19 cellular contexts compared by ENCODE assay signal in genomic region chr11:77793972-77794371, GRCh38. TPM values are rescaled to one million over a fixed set of nuclear protein-coding genes. Genes with fewer than 3 reads are reported as not detected.
DNase-seq lines count a peak whose midpoint lies in the region; ATAC-seq and TF ChIP-seq lines count a peak whose summit lies in the region.
"Had no signal": no experiment of that assay in that cellular context is flagged by ENCODE, and none has a peak within 500 bp of the region (broad histone marks: within the 10 kb centered on the region; RNA-seq: fewer than 3 reads in every experiment).

No MANE protein-coding gene starts in this region.

- peaks cover 92% of the 10 kb centered on the region for H3K4me1 Mint-ChIP-seq in activated naive CD4-positive, alpha-beta T cell treated with anti-CD3 and anti-CD28 coated beads, Interleukin-2, amount 50 U/mL, for 24 hours
- H3K4me1 Mint-ChIP-seq in activated naive CD4-positive, alpha-beta T cell treated with anti-CD3 and anti-CD28 coated beads, Interleukin-2, amount 10 ng/mL, durations not matched to agents 7 days and 5 days, result peaks cover 10% of the 10 kb centered on the region
- H3K4me1 Mint-ChIP-seq in CD8-positive, alpha-beta T cell (ENCODE audit: low read depth), result peaks cover 90% of the 10 kb centered on the region
- peaks cover 39% of the 10 kb centered on the region for H3K4me1 Mint-ChIP-seq in Caco-2 (ENCODE audit: low read depth, unreplicated experiment)
- peaks cover 4% of the 10 kb centered on the region for H3K4me1 Mint-ChIP-seq in glutamatergic neuron (ENCODE audit: low read depth, unreplicated experiment)

- H3K27me3 ChIP-seq in CD8-positive, alpha-beta T cell (ENCODE audit: insufficient read depth, low read length), result no peaks in the 10 kb centered on the region
- H3K27me3 ChIP-seq in Caco-2 (replicated peaks; ENCODE audit: control insufficient read depth, insufficient read depth, low read length), result no peaks in the 10 kb centered on the region
- H3K27me3 ChIP-seq: BLaER1 treated with 17β-estradiol and CSF1 and Interleukin-3, amounts not matched to agents 10 nM and 100 nM had no signal

- no TSS peak for BruUV-seq in Caco-2 (replicated peaks; lab: Mats Ljungman, UMichigan)

- TF ChIP-seq CTCF in CD8-positive, alpha-beta T cell (IDR thresholded peaks at IDR 0.05), result no peak
- TF ChIP-seq CTCF in Caco-2 (IDR thresholded peaks at IDR 0.05; ENCODE audit: insufficient read depth in 1 of 2, low read depth in 1 of 2, low read length in 1 of 2, severe bottlenecking in 1 of 2, unreplicated experiment in 1 of 2) (no peak), glutamatergic neuron (IDR thresholded peaks at IDR 0.05; ENCODE audit: partially characterized antibody, unreplicated experiment) (no peak)

- H3K4me3 ChIP-seq in CD8-positive, alpha-beta T cell (ENCODE audit: low read depth, low read length), result no peak overlapping the region
- H3K4me3 ChIP-seq in Caco-2 (ENCODE audit: low read depth, low read length), result no peak overlapping the region
- H3K4me3 ChIP-seq: BLaER1 treated with 17β-estradiol and CSF1 and Interleukin-3, amounts not matched to agents 10 nM and 100 nM had no signal

- H3K36me3 ChIP-seq in CD8-positive, alpha-beta T cell (ENCODE audit: insufficient read depth, low read length), result no peaks in the 10 kb centered on the region
- peaks cover 10% of the 10 kb centered on the region; the same call in 1 of the 2 replicates for H3K36me3 ChIP-seq in Caco-2 (ENCODE audit: control insufficient read depth, insufficient read depth, low read length)

- H3K4me3 Mint-ChIP-seq in activated naive CD4-positive, alpha-beta T cell treated with anti-CD3 and anti-CD28 coated beads, Interleukin-2, amount 50 U/mL, for 24 hours, result peak overlapping the region; percentile 36
- H3K4me3 Mint-ChIP-seq in activated naive CD4-positive, alpha-beta T cell treated with anti-CD3 and anti-CD28 coated beads, Interleukin-2, amount 10 ng/mL, durations not matched to agents 7 days and 5 days, result no peak overlapping the region
- H3K4me3 Mint-ChIP-seq in CD8-positive, alpha-beta T cell, result no peak overlapping the region
- H3K4me3 Mint-ChIP-seq in Caco-2 (ENCODE audit: unreplicated experiment) (peak overlapping the region; percentile 26), glutamatergic neuron (ENCODE audit: unreplicated experiment) (no peak overlapping the region)
- H3K4me3 Mint-ChIP-seq: B cell had no signal

- H3K9me3 Mint-ChIP-seq in activated naive CD4-positive, alpha-beta T cell treated with anti-CD3 and anti-CD28 coated beads, Interleukin-2, amount 50 U/mL, for 24 hours, result no peaks in the 10 kb centered on the region
- peaks cover 30% of the 10 kb centered on the region for H3K9me3 Mint-ChIP-seq in activated naive CD4-positive, alpha-beta T cell treated with anti-CD3 and anti-CD28 coated beads, Interleukin-2, amount 10 ng/mL, durations not matched to agents 7 days and 5 days
- peaks cover 8% of the 10 kb centered on the region for H3K9me3 Mint-ChIP-seq in CD8-positive, alpha-beta T cell
- H3K9me3 Mint-ChIP-seq in Caco-2 (ENCODE audit: unreplicated experiment) (peaks cover 26% of the 10 kb centered on the region), glutamatergic neuron (ENCODE audit: unreplicated experiment) (peaks cover 8% of the 10 kb centered on the region)
- H3K9me3 Mint-ChIP-seq: CD8-positive, alpha-beta memory T cell had no signal

- CTCF ChIA-PET in activated naive CD4-positive, alpha-beta T cell treated with anti-CD3 and anti-CD28 coated beads, Interleukin-2, amount 10 ng/mL, durations not matched to agents 7 days and 5 days (lab: Charles Lee), result interaction anchor here (0.7 kb wide), 1 partner anchor 40 kb away, joined by 3 read pairs; no protein-coding TSS in a partner anchor
- CTCF ChIA-PET in CD8-positive, alpha-beta T cell (lab: Charles Lee), result no interaction called here
- CTCF ChIA-PET in Caco-2 (lab: Charles Lee), result no interaction called here

- no peak for ATAC-seq in CD8-positive, alpha-beta T cell
- no peak for ATAC-seq in HG02870 (IDR thresholded peaks at IDR 0.05; ENCODE audit: unreplicated experiment)

- H3K27ac ChIP-seq in CD8-positive, alpha-beta T cell (ENCODE audit: low read depth, low read length), result no peak overlapping the region
- H3K27ac ChIP-seq: BLaER1 treated with 17β-estradiol and CSF1 and Interleukin-3, amounts not matched to agents 10 nM and 100 nM; C4-2B had no signal

- H3K4me1 ChIP-seq in CD8-positive, alpha-beta T cell (ENCODE audit: insufficient read depth, low read length), result peaks cover 17% of the 10 kb centered on the region
- peaks cover 17% of the 10 kb centered on the region for H3K4me1 ChIP-seq in Caco-2

- DNase-seq in activated naive CD4-positive, alpha-beta T cell treated with anti-CD3 and anti-CD28 coated beads, Interleukin-2, amount 10 ng/mL, durations not matched to agents 7 days and 5 days, result no peak
- no peak for DNase-seq in CD8-positive, alpha-beta T cell
- peak in 1 of 2 experiments; percentile 29 for DNase-seq in Caco-2
- no peak for DNase-seq in glutamatergic neuron
- DNase-seq in NCI-H446 treated with DMSO at 0.1 percent for 48 hours (lab: John Stamatoyannopoulos, UW), result no peak
- DNase-seq: 8988T; ACHN; AML-193; Calu3; CD4-positive, alpha-beta T cell; CD8-positive, alpha-beta memory T cell; COR-L47; DMS79 treated with DMSO at 0.1 percent for 48 hours; GF-D8 had no signal

- H3K36me3 Mint-ChIP-seq in activated naive CD4-positive, alpha-beta T cell treated with anti-CD3 and anti-CD28 coated beads, Interleukin-2, amount 50 U/mL, for 24 hours, result peaks cover 36% of the 10 kb centered on the region
- H3K36me3 Mint-ChIP-seq in activated naive CD4-positive, alpha-beta T cell treated with anti-CD3 and anti-CD28 coated beads, Interleukin-2, amount 10 ng/mL, durations not matched to agents 7 days and 5 days, result peaks cover 59% of the 10 kb centered on the region
- peaks cover 57% of the 10 kb centered on the region for H3K36me3 Mint-ChIP-seq in CD8-positive, alpha-beta T cell
- H3K36me3 Mint-ChIP-seq in Caco-2 (ENCODE audit: insufficient read depth, unreplicated experiment) (peaks cover 70% of the 10 kb centered on the region), glutamatergic neuron (ENCODE audit: unreplicated experiment) (peaks cover 38% of the 10 kb centered on the region)

- no peaks in the 10 kb centered on the region for H3K9me3 ChIP-seq in CD8-positive, alpha-beta T cell (ENCODE audit: low read length)
- H3K9me3 ChIP-seq in Caco-2, result peaks cover 27% of the 10 kb centered on the region

- H3K27me3 Mint-ChIP-seq in activated naive CD4-positive, alpha-beta T cell treated with anti-CD3 and anti-CD28 coated beads, Interleukin-2, amount 50 U/mL, for 24 hours, result no peaks in the 10 kb centered on the region
- no peaks in the 10 kb centered on the region for H3K27me3 Mint-ChIP-seq in activated naive CD4-positive, alpha-beta T cell treated with anti-CD3 and anti-CD28 coated beads, Interleukin-2, amount 10 ng/mL, durations not matched to agents 7 days and 5 days
- H3K27me3 Mint-ChIP-seq in CD8-positive, alpha-beta T cell (ENCODE audit: low read depth), result no peaks in the 10 kb centered on the region
- H3K27me3 Mint-ChIP-seq in Caco-2 (ENCODE audit: insufficient read depth, unreplicated experiment), result no peaks in the 10 kb centered on the region
- H3K27me3 Mint-ChIP-seq in glutamatergic neuron (ENCODE audit: unreplicated experiment), result peaks cover 4% of the 10 kb centered on the region
- H3K27me3 Mint-ChIP-seq: B cell; CD4-positive, alpha-beta T cell; CD8-positive, alpha-beta memory T cell had no signal

- intact Hi-C loops in CD8-positive, alpha-beta T cell (cut with DNase I, micrococcal nuclease), result no loop called here
- intact Hi-C loops in Caco-2 (cut with micrococcal nuclease; ENCODE audit: unreplicated experiment), result no loop called here

- POLR2A ChIA-PET in CD8-positive, alpha-beta T cell (lab: Charles Lee), result interaction anchor here (0.7 kb wide), 1 partner anchor 34 kb away, joined by 3 read pairs; no protein-coding TSS in a partner anchor
- POLR2A ChIA-PET in Caco-2 (lab: Charles Lee), result no interaction called here

- no peak overlapping the region for H3K27ac Mint-ChIP-seq in activated naive CD4-positive, alpha-beta T cell treated with anti-CD3 and anti-CD28 coated beads, Interleukin-2, amount 50 U/mL, for 24 hours
- H3K27ac Mint-ChIP-seq in activated naive CD4-positive, alpha-beta T cell treated with anti-CD3 and anti-CD28 coated beads, Interleukin-2, amount 10 ng/mL, durations not matched to agents 7 days and 5 days, result no peak overlapping the region
- peak overlapping the region; percentile 38 for H3K27ac Mint-ChIP-seq in CD8-positive, alpha-beta T cell
- peak overlapping the region; percentile 10 for H3K27ac Mint-ChIP-seq in Caco-2 (ENCODE audit: unreplicated experiment)
- H3K27ac Mint-ChIP-seq in glutamatergic neuron (ENCODE audit: unreplicated experiment), result peak overlapping the region; percentile 46
- H3K27ac Mint-ChIP-seq: B cell; CD4-positive, alpha-beta T cell had no signal

RNA-seq across cellular contexts. Expression of gene RSF1, which starts 26.6 kb away (rescaled TPM):
- 100 to 1,000 TPM in 1 of 2 experiments, 10 to 100 TPM in 1; 96.7 to 103 TPM for total RNA-seq in CD8-positive, alpha-beta T cell
- total RNA-seq in Caco-2 (2022), result 108 and 121 TPM in 2 replicates
- 97.6 TPM for total RNA-seq in glutamatergic neuron (ENCODE audit: unreplicated experiment)

RNA-seq across cellular contexts. Expression of gene AAMDC, which starts 27.0 kb away (rescaled TPM):
- total RNA-seq in CD8-positive, alpha-beta T cell, result 1 to 10 TPM; 1.4 to 2.0 TPM
- total RNA-seq in Caco-2 (2022) (87.7 and 89.7 TPM in 2 replicates), glutamatergic neuron (ENCODE audit: unreplicated experiment) (11.4 TPM)

Comparison
In these comparisons a context has a peak if more than half of its experiments do, and no peak if none do; other contexts are left out.
1. H3K4me3 Mint-ChIP-seq: peak in activated naive CD4-positive, alpha-beta T cell treated with anti-CD3 and anti-CD28 coated beads, Interleukin-2, amount 50 U/mL, for 24 hours (single experiment) and Caco-2 (single experiment); none in activated naive CD4-positive, alpha-beta T cell treated with anti-CD3 and anti-CD28 coated beads, Interleukin-2, amount 10 ng/mL, durations not matched to agents 7 days and 5 days (single experiment), CD8-positive, alpha-beta T cell (single experiment) and glutamatergic neuron (single experiment).
2. H3K27ac Mint-ChIP-seq: peak in CD8-positive, alpha-beta T cell (single experiment), Caco-2 (single experiment) and glutamatergic neuron (single experiment); none in activated naive CD4-positive, alpha-beta T cell treated with anti-CD3 and anti-CD28 coated beads, Interleukin-2, amount 50 U/mL, for 24 hours (single experiment) and activated naive CD4-positive, alpha-beta T cell treated with anti-CD3 and anti-CD28 coated beads, Interleukin-2, amount 10 ng/mL, durations not matched to agents 7 days and 5 days (single experiment).